ENCODE assay signal across 24 cellular contexts in genomic region chr12:63056649-63057048, GRCh38.
"Had no signal": no experiment of that assay in that cellular context is flagged by ENCODE, and none has a peak within 500 bp of the region (broad histone marks: within the 10 kb centered on the region; RNA-seq: fewer than 3 reads in every experiment).

No MANE protein-coding gene starts in this region.

- H3K36me3 Mint-ChIP-seq: memory B cell; natural killer cell; stimulated activated naive B cell treated with anti-CD40 and anti-IgM and Interleukin-4, amounts not matched to agents 10 μg/mL and 1 μg/mL and 100 μg/mL, for 72 hours had no signal

- H3K4me3 Mint-ChIP-seq: memory B cell; natural killer cell; stimulated activated naive B cell treated with anti-CD40 and anti-IgM and Interleukin-4, amounts not matched to agents 10 μg/mL and 1 μg/mL and 100 μg/mL, for 72 hours; stimulated activated naive CD8-positive, alpha-beta T cell treated with anti-CD3 and anti-CD28 coated beads, Interleukin-15, Interleukin-2, amounts not matched to agents 100 ng/mL and 50 ng/mL, for 24 hours had no signal

- ATAC-seq: foreskin keratinocyte; gastroesophageal sphincter; heart left ventricle; left lobe of liver; natural killer cell; right lobe of liver; stimulated activated naive B cell treated with anti-CD40 and anti-IgM and Interleukin-4, amounts not matched to agents 10 μg/mL and 1 μg/mL and 100 μg/mL, for 72 hours had no signal

- DNase-seq: dorsolateral prefrontal cortex; effector memory CD4-positive, alpha-beta T cell; foreskin keratinocyte; heart left ventricle; kidney; natural killer cell; occipital lobe; right lobe of liver; small intestine; stimulated activated CD4-positive, alpha-beta T cell treated with anti-CD3 and anti-CD28 coated beads, Interleukin-15, amount 100 ng/mL, for 24 hours; stimulated activated CD4-positive, alpha-beta T cell treated with anti-CD3 and anti-CD28 coated beads, Interleukin-2, amount 100 ng/mL, for 48 hours; stimulated activated naive B cell treated with anti-CD40 and anti-IgM and Interleukin-4, amounts not matched to agents 10 μg/mL and 1 μg/mL and 100 μg/mL, for 72 hours; upper lobe of left lung had no signal

- H3K4me2 ChIP-seq: hepatocyte had no signal

- H2AFZ ChIP-seq: hepatocyte, parathyroid adenoma had no signal

- H3K27ac ChIP-seq: dorsolateral prefrontal cortex, esophagus muscularis mucosa, foreskin keratinocyte, gastroesophageal sphincter, heart left ventricle, hepatocyte, parathyroid adenoma, right lobe of liver, thoracic aorta, tibial nerve, upper lobe of left lung had no signal

- H3K4me1 Mint-ChIP-seq: memory B cell; natural killer cell; stimulated activated naive B cell treated with anti-CD40 and anti-IgM and Interleukin-4, amounts not matched to agents 10 μg/mL and 1 μg/mL and 100 μg/mL, for 72 hours had no signal

- H3K4me3 ChIP-seq: dorsolateral prefrontal cortex, esophagus muscularis mucosa, gastroesophageal sphincter, heart left ventricle, hepatocyte, lung, right lobe of liver, thoracic aorta, tibial nerve, upper lobe of left lung had no signal

- H3K27me3 Mint-ChIP-seq: memory B cell, progenitor cell of endocrine pancreas had no signal

- H3K36me3 ChIP-seq: esophagus muscularis mucosa, gastroesophageal sphincter, heart left ventricle, right lobe of liver, thoracic aorta, tibial nerve, upper lobe of left lung had no signal

- H3K27me3 ChIP-seq: dorsolateral prefrontal cortex, esophagus muscularis mucosa, foreskin keratinocyte, gastroesophageal sphincter, heart left ventricle, hepatocyte, right lobe of liver, tibial nerve, upper lobe of left lung had no signal

- H3K79me2 ChIP-seq: hepatocyte, parathyroid adenoma had no signal

- H3K27ac Mint-ChIP-seq: memory B cell; natural killer cell; progenitor cell of endocrine pancreas; stimulated activated naive B cell treated with anti-CD40 and anti-IgM and Interleukin-4, amounts not matched to agents 10 μg/mL and 1 μg/mL and 100 μg/mL, for 72 hours; stimulated activated naive CD8-positive, alpha-beta T cell treated with anti-CD3 and anti-CD28 coated beads, Interleukin-15, Interleukin-2, amounts not matched to agents 100 ng/mL and 50 ng/mL, for 24 hours had no signal

- H3K9me3 ChIP-seq: esophagus muscularis mucosa, gastroesophageal sphincter, heart left ventricle, right lobe of liver, thoracic aorta, tibial nerve, upper lobe of left lung had no signal

- H3K4me1 ChIP-seq: esophagus muscularis mucosa, foreskin keratinocyte, gastroesophageal sphincter, heart left ventricle, parathyroid adenoma, right lobe of liver, upper lobe of left lung had no signal

- H3K9me3 Mint-ChIP-seq: natural killer cell; stimulated activated naive CD8-positive, alpha-beta T cell treated with anti-CD3 and anti-CD28 coated beads, Interleukin-15, Interleukin-2, amounts not matched to agents 100 ng/mL and 50 ng/mL, for 24 hours had no signal
